In the genomic region with DNA sequence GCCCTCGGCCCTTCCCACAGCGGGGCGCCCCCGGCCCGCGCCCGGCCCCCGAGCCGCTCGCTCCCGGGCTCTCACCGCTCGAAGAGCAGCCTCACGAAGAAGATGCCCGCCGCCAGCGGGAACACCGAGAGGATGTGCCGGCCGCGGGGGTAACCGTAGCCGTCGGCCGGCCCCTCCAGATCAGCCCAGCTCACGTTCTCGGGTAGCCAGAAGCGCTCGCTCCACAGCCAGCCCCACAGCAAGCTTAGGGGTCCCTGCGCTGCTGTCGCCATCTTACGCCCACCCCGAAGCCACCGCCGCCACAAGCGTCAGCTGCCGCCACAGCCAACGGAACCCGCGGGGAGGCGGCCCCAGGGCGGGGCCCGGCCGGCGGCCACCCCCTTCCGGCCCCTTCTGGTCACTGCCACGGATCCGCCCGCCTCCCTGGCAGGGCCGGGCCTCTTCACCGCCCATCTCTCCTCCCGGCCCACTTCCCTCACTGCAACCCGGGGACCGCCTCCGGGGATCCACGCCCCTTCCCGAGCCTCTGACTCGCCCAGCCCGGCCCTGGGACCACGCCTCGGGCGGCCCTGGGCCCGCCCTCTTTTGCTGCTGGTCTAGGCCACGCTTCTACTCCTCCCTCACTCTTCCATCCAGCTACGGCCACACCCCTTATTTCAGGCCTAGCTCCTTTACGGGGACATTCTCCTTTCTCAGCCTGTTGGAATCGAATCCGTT, we compare ENCODE assay signal across 8 cellular contexts. TPM values are rescaled to one million over a fixed set of nuclear protein-coding genes. Genes with fewer than 3 reads are reported as not detected.
DNase-seq lines count a peak whose midpoint lies in the region; ATAC-seq and TF ChIP-seq lines count a peak whose summit lies in the region.

A gene with protein sequence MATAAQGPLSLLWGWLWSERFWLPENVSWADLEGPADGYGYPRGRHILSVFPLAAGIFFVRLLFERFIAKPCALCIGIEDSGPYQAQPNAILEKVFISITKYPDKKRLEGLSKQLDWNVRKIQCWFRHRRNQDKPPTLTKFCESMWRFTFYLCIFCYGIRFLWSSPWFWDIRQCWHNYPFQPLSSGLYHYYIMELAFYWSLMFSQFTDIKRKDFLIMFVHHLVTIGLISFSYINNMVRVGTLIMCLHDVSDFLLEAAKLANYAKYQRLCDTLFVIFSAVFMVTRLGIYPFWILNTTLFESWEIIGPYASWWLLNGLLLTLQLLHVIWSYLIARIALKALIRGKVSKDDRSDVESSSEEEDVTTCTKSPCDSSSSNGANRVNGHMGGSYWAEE (minus strand): TSS at position 344 of the 717 bp plus-strand sequence. CDS start 72 bp downstream, at position 272.

- peak within 1 kb of the TSS; percentile 92 for H3K27ac Mint-ChIP-seq in dendritic cell treated with granulocyte-macrophage colony-stimulating factor and Interleukin-4, amounts not matched to agents 40 ng/mL and 50 ng/mL, for 4 days

- no peaks in the 10 kb centered on the region for H3K36me3 ChIP-seq in left lung

- no peaks in the 10 kb centered on the region for H3K27me3 ChIP-seq in left lung

- no peaks in the 10 kb centered on the region for H3K9me3 ChIP-seq in left lung

- peak within 1 kb of the TSS; percentile 82 for H3K4me3 Mint-ChIP-seq in dendritic cell treated with granulocyte-macrophage colony-stimulating factor and Interleukin-4, amounts not matched to agents 40 ng/mL and 50 ng/mL, for 4 days

- peaks cover 0 to 20% of the 10 kb centered on the region in 2 donors for H3K4me1 ChIP-seq in left lung

- no peaks in the 10 kb centered on the region for H3K27me3 Mint-ChIP-seq in dendritic cell treated with granulocyte-macrophage colony-stimulating factor and Interleukin-4, amounts not matched to agents 40 ng/mL and 50 ng/mL, for 4 days

- H3K36me3 Mint-ChIP-seq in dendritic cell treated with granulocyte-macrophage colony-stimulating factor and Interleukin-4, amounts not matched to agents 40 ng/mL and 50 ng/mL, for 4 days (ENCODE audit: low read depth), result peaks cover 6% of the 10 kb centered on the region

- peaks cover 43% of the 10 kb centered on the region for H3K4me1 Mint-ChIP-seq in dendritic cell treated with granulocyte-macrophage colony-stimulating factor and Interleukin-4, amounts not matched to agents 40 ng/mL and 50 ng/mL, for 4 days (ENCODE audit: low read depth)

- H3K27ac ChIP-seq in left lung, result peak within 1 kb of the TSS; percentile 86 to 88

- no peaks in the 10 kb centered on the region for H3K9me3 Mint-ChIP-seq in dendritic cell treated with granulocyte-macrophage colony-stimulating factor and Interleukin-4, amounts not matched to agents 40 ng/mL and 50 ng/mL, for 4 days

- intact Hi-C loops in dendritic cell treated with granulocyte-macrophage colony-stimulating factor and Interleukin-4, amounts not matched to agents 40 ng/mL and 50 ng/mL, for 4 days (cut with micrococcal nuclease), result loop anchor here (1.0 kb wide), 2 partner anchors 55 to 82 kb away; a partner anchor contains a TSS
- intact Hi-C loops in left lung (cut with DNase I), result no loop called here

- ATAC-seq in GM19372 (IDR thresholded peaks at IDR 0.05; ENCODE audit: low read depth, unreplicated experiment) (peak; percentile 98), HG03558 (IDR thresholded peaks at IDR 0.05; ENCODE audit: extremely low read depth, unreplicated experiment) (peak; percentile 97), left lung (peak; percentile 99)

- peak within 1 kb of the TSS; percentile 79 to 98 for H3K4me3 ChIP-seq in left lung

- peak in 1 of 2 donors; percentile 69 for TF ChIP-seq CTCF in left lung (IDR thresholded peaks at IDR 0.05)

- peak; percentile 67 to 100 (median 94) for DNase-seq in C1 segment of cervical spinal cord (lab: John Stamatoyannopoulos, UW)
- peak; percentile 97 for DNase-seq in NCI-H748 treated with DMSO at 0.1 percent for 48 hours (lab: John Stamatoyannopoulos, UW)
- DNase-seq in activated CD4-positive, alpha-beta T cell treated with anti-CD3 and anti-CD28 coated beads, Interleukin-2, amount 50 U/mL, for 24 hours (ENCODE audit: low read depth in 1 of 2, low spot score in 1 of 2), result peak; percentile 90 to 96
- DNase-seq in left lung, result peak; percentile 99 to 100
- DNase-seq in stimulated activated CD4-positive, alpha-beta T cell treated with anti-CD3 and anti-CD28 coated beads, Interleukin-2, amount 100 ng/mL, for 48 hours, result peak; percentile 95 to 97

RNA-seq across cellular contexts. Expression of the gene that starts here (rescaled TPM):
- total RNA-seq in left lung, result 10 to 100 TPM; 38.1 to 40.1 TPM

Comparison
In these comparisons a context has a peak if more than half of its experiments do, and no peak if none do; other contexts are left out.
1. Peak in every context shown above with its lines: DNase-seq, ATAC-seq, H3K4me3 ChIP-seq and H3K27ac ChIP-seq.